Comparison of ENCODE assay signal across 23 cellular contexts in genomic region chr3:171591059-171591458, GRCh38.
DNase-seq lines count a peak whose midpoint lies in the region; ATAC-seq, FAIRE-seq and TF ChIP-seq lines count a peak whose summit lies in the region.
"Had no signal": no experiment of that assay in that cellular context is flagged by ENCODE, and none has a peak within 500 bp of the region (broad histone marks: within the 10 kb centered on the region; RNA-seq: fewer than 3 reads in every experiment).

No MANE protein-coding gene starts in this region.

- H3K9me3 Mint-ChIP-seq in GM23338: no peaks in the 10 kb centered on the region
- H3K9me3 Mint-ChIP-seq: CD4-positive, alpha-beta T cell; H9 had no signal

- POLR2A ChIA-PET in K562 (lab: Yijun Ruan, JAX): interaction anchor here (0.6 kb wide), 1 partner anchor 132 kb away, joined by 3 read pairs; no protein-coding TSS in a partner anchor

- H3K27ac Mint-ChIP-seq in GM23338: no peak overlapping the region
- H3K27ac Mint-ChIP-seq: CD4-positive, alpha-beta T cell; H9; IgD-negative memory B cell had no signal

- peaks cover 5% of the 10 kb centered on the region for H3K4me1 ChIP-seq in GM23338 (ENCODE audit: insufficient read depth)
- H3K4me1 ChIP-seq in K562 (replicated peaks in 1 of 2; ENCODE audit: control insufficient read depth in 2 of 2, insufficient read depth in 2 of 2, low read length in 2 of 2): peaks cover 0 to 3% of the 10 kb centered on the region in 2 experiments; a peak in 1 of 5 replicates
- H3K4me1 ChIP-seq in sigmoid colon: no peaks in the 10 kb centered on the region
- H3K4me1 ChIP-seq: Caco-2 had no signal

- in situ Hi-C loops in K562 (cut with MboI): loop anchor here (25.0 kb wide), 1 partner anchor 954 kb away; no protein-coding TSS in a partner anchor

- ATAC-seq in GM23338: no peak; the same call in 2 of the 3 replicates
- ATAC-seq in K562: peak; percentile 60; the same call in 2 of the 3 replicates
- no peak for ATAC-seq in GM18505 (IDR thresholded peaks at IDR 0.05; ENCODE audit: unreplicated experiment)

- H3K79me2 ChIP-seq in GM23338 (replicated peaks; ENCODE audit: insufficient read depth): no peaks in the 10 kb centered on the region
- H3K79me2 ChIP-seq in K562 (ENCODE audit: control insufficient read depth, insufficient read depth, low read length): no peaks in the 10 kb centered on the region

- 0 out of 4 replicates have a peak, but pooled peaks of 1 of the 2 experiments have one; percentile 11 for TF ChIP-seq RAD21 in K562 (CRISPR knock-in tag; conservative IDR thresholded peaks at IDR 0.05 in 1 of 2, IDR thresholded peaks at IDR 0.05 in 1 of 2)

- BruUV-seq in K562 (replicated peaks; lab: Mats Ljungman, UMichigan): no TSS peak

- no peak for FAIRE-seq in K562 (lab: Jason Lieb, UNC)
- no peak for FAIRE-seq in D721Med (lab: Jason Lieb, UNC)
- FAIRE-seq: A204.1, G401.6, GM12892, HTR-8/SVneo had no signal

- H3K4me3 ChIP-seq in GM23338: no peak overlapping the region
- H3K4me3 ChIP-seq in H7 (ENCODE audit: insufficient read depth, low read depth, low read length): no peak overlapping the region
- H3K4me3 ChIP-seq in K562: no peak overlapping the region
- no peak overlapping the region for H3K4me3 ChIP-seq in fibroblast of villous mesenchyme (ENCODE audit: low read depth, low read length)
- H3K4me3 ChIP-seq in sigmoid colon: no peak overlapping the region
- H3K4me3 ChIP-seq: GM23248 had no signal

- peaks cover 3% of the 10 kb centered on the region for H3K27me3 Mint-ChIP-seq in GM23338 (ENCODE audit: insufficient read depth, low read depth, poor library complexity)
- H3K27me3 Mint-ChIP-seq: CD4-positive, alpha-beta T cell; IgD-negative memory B cell had no signal

- H3K27me3 ChIP-seq in GM23338 (ENCODE audit: insufficient read depth) (no peaks in the 10 kb centered on the region), H7 (ENCODE audit: control insufficient read depth, insufficient read depth, low read length) (no peaks in the 10 kb centered on the region), K562 (ENCODE audit: control insufficient read depth in 2 of 2, insufficient read depth in 2 of 2, low read length in 2 of 2) (no peaks in the 10 kb centered on the region), sigmoid colon (no peaks in the 10 kb centered on the region)

- H3K9me1 ChIP-seq in K562 (ENCODE audit: control insufficient read depth, insufficient read depth, low read length): no peaks in the 10 kb centered on the region

- H3K27ac ChIP-seq in GM23338 (ENCODE audit: low read depth): no peak overlapping the region
- H3K27ac ChIP-seq in K562 (ENCODE audit: extremely low read depth, low read depth, low read length): no peak overlapping the region
- no peak overlapping the region for H3K27ac ChIP-seq in sigmoid colon
- H3K27ac ChIP-seq: C4-2B, GM23248, KMS-11 had no signal

- peaks cover 15% of the 10 kb centered on the region for H3K4me1 Mint-ChIP-seq in GM23338

- DNase-seq in GM23338 (ENCODE audit: low spot score): peak; percentile 21
- DNase-seq in H7: peak; percentile 14
- DNase-seq in K562 (ENCODE audit: extremely low read depth in 1 of 4, low spot score in 3 of 4): no peak
- no peak for DNase-seq in fibroblast of villous mesenchyme (ENCODE audit: low read depth)
- no peak for DNase-seq in sigmoid colon
- no peak for DNase-seq in activated CD4-positive, alpha-beta T cell treated with anti-CD3 and anti-CD28 coated beads for 4 hours
- no peak for DNase-seq in D721Med (ENCODE audit: insufficient read length, low spot score)
- DNase-seq: AML-193; Caco-2; CD4-positive, alpha-beta T cell; DMS53; DND-41; EL; GM23248; H9 had no signal

- H3K36me3 ChIP-seq in GM23338 (ENCODE audit: insufficient read depth): no peaks in the 10 kb centered on the region
- no peaks in the 10 kb centered on the region for H3K36me3 ChIP-seq in H7 (replicated peaks; ENCODE audit: control insufficient read depth, insufficient read depth, low read length)
- H3K36me3 ChIP-seq in K562 (ENCODE audit: control insufficient read depth, insufficient read depth, low read length): no peaks in the 10 kb centered on the region
- no peaks in the 10 kb centered on the region for H3K36me3 ChIP-seq in sigmoid colon

- 0 out of 2 replicates have a peak, but pooled peaks cover 5% of the 10 kb centered on the region for H3K9me2 ChIP-seq in GM23338 (ENCODE audit: insufficient read depth)

- H2AFZ ChIP-seq in GM23338 (no peak overlapping the region), K562 (ENCODE audit: low read depth, low read length) (no peak overlapping the region)
- H2AFZ ChIP-seq: GM23248 had no signal

- H3K9ac ChIP-seq in K562 (ENCODE audit: insufficient read depth in 1 of 2, low read depth in 2 of 2, low read length in 2 of 2): no peak overlapping the region
- H3K9ac ChIP-seq: GM23248, KMS-11 had no signal

- H3K9me3 ChIP-seq in K562 (replicated peaks; ENCODE audit: control insufficient read depth, insufficient read depth, low read depth, low read length) (no peaks in the 10 kb centered on the region), sigmoid colon (no peaks in the 10 kb centered on the region)
- H3K9me3 ChIP-seq: Caco-2 had no signal

- no peaks in the 10 kb centered on the region for H3K36me3 Mint-ChIP-seq in GM23338 (ENCODE audit: low read depth)
- H3K36me3 Mint-ChIP-seq: IgD-negative memory B cell had no signal

- no peak for TF ChIP-seq EP300 in K562 (IDR thresholded peaks at IDR 0.05; ENCODE audit: low read length)
- TF ChIP-seq EP300 in sigmoid colon (IDR thresholded peaks at IDR 0.05): no peak

- H3K4me3 Mint-ChIP-seq in GM23338: no peak overlapping the region
- H3K4me3 Mint-ChIP-seq: CD4-positive, alpha-beta T cell; H9; IgD-negative memory B cell had no signal

- TF ChIP-seq CTCF in GM23338 (conservative IDR thresholded peaks at IDR 0.05; ENCODE audit: low read depth in 2 of 2) (no peak), K562 (IDR thresholded peaks at IDR 0.05 in 2 of 3, conservative IDR thresholded peaks at IDR 0.05 in 1 of 3; ENCODE audit: insufficient read depth in 2 of 3, low read depth in 1 of 3, low read length in 3 of 3) (no peak; a peak in 1 of 6 replicates), fibroblast of villous mesenchyme (IDR thresholded peaks at IDR 0.05; ENCODE audit: insufficient read depth, low read depth, low read length) (peak; percentile 5), sigmoid colon (IDR thresholded peaks at IDR 0.05) (no peak), D721Med (IDR thresholded peaks at IDR 0.05; ENCODE audit: insufficient read depth, missing control alignments) (no peak)

- CTCF ChIA-PET in K562 (lab: Yijun Ruan, JAX; ENCODE audit: low intra/inter-chr PET ratio): no interaction called here

- H4K20me1 ChIP-seq in GM23338 (replicated peaks; ENCODE audit: insufficient read depth) (no peaks in the 10 kb centered on the region), K562 (replicated peaks; ENCODE audit: control insufficient read depth, insufficient read depth, low read length) (no peaks in the 10 kb centered on the region)

- H3F3A ChIP-seq in GM23338 (replicated peaks; ENCODE audit: low read depth): no peaks in the 10 kb centered on the region

- H3K4me2 ChIP-seq in GM23338 (no peak overlapping the region), K562 (ENCODE audit: insufficient read depth, low read length) (no peak overlapping the region)
- H3K4me2 ChIP-seq: KMS-11 had no signal

- TF ChIP-seq POLR2A in K562 (conservative IDR thresholded peaks at IDR 0.05) (no peak), GM18505 (IDR thresholded peaks at IDR 0.05; ENCODE audit: borderline replicate concordance, extremely low read depth, insufficient read depth, insufficient read length) (no peak), sigmoid colon (IDR thresholded peaks at IDR 0.05) (no peak)

- intact Hi-C loops in K562 (cut with micrococcal nuclease): no loop called here
- intact Hi-C loops in sigmoid colon (cut with DNase I): no loop called here

TF ChIP-seq in GM23338, 12 proteins besides CTCF, POLR2A, EP300 and RAD21 (continues in another document):
- TF ChIP-seq CREB1 (CRISPR knock-in tag; IDR thresholded peaks at IDR 0.05; ENCODE audit: low read depth) (no peak), NANOG (IDR thresholded peaks at IDR 0.05; ENCODE audit: borderline replicate concordance) (no peak), ETS1 (IDR thresholded peaks at IDR 0.05) (no peak), JUNB (IDR thresholded peaks at IDR 0.05; ENCODE audit: unreplicated experiment) (no peak)

TF ChIP-seq in K562, 482 proteins besides CTCF, POLR2A, EP300 and RAD21 (continues in another document):
- TF ChIP-seq POLR2B (IDR thresholded peaks at IDR 0.05; ENCODE audit: low read depth, partially characterized antibody) (no peak), KAT2B (IDR thresholded peaks at IDR 0.05; ENCODE audit: low read depth, low read length) (no peak), MLLT1 (IDR thresholded peaks at IDR 0.05) (no peak), HDAC2 (IDR thresholded peaks at IDR 0.05) (no peak), ZNF140 (CRISPR knock-in tag; IDR thresholded peaks at IDR 0.05) (no peak), GTF2B (IDR thresholded peaks at IDR 0.05; ENCODE audit: extremely low read depth, insufficient read length) (no peak), PHB2 (IDR thresholded peaks at IDR 0.05; ENCODE audit: low read depth) (no peak), ZNF778 (CRISPR knock-in tag; IDR thresholded peaks at IDR 0.05) (no peak), BRD4 (IDR thresholded peaks at IDR 0.05) (no peak), KLF10 (CRISPR knock-in tag; IDR thresholded peaks at IDR 0.05) (no peak), ZNF311 (CRISPR knock-in tag; IDR thresholded peaks at IDR 0.05) (no peak), CBX3 (IDR thresholded peaks at IDR 0.05; ENCODE audit: borderline replicate concordance in 1 of 2, low read length in 2 of 2) (no peak), STAG1 (CRISPR knock-in tag; IDR thresholded peaks at IDR 0.05; ENCODE audit: borderline replicate concordance) (no peak), ELF2 (CRISPR knock-in tag; IDR thresholded peaks at IDR 0.05) (no peak)

Comparison
In these comparisons a context has a peak if more than half of its experiments do, and no peak if none do; other contexts are left out.
1. DNase-seq: peak in GM23338 (single experiment) and H7 (single experiment); none in K562 (0 of 4), fibroblast of villous mesenchyme (single experiment), sigmoid colon (single experiment), activated CD4-positive, alpha-beta T cell treated with anti-CD3 and anti-CD28 coated beads for 4 hours (0 of 2) and D721Med (single experiment).